15 cellular contexts compared by ENCODE assay signal in genomic region chr4:41573458-41574129, GRCh38. TPM values are rescaled to one million over a fixed set of nuclear protein-coding genes. Genes with fewer than 3 reads are reported as not detected.
DNase-seq lines count a peak whose midpoint lies in the region; ATAC-seq and TF ChIP-seq lines count a peak whose summit lies in the region.
"Had no signal": no experiment of that assay in that cellular context is flagged by ENCODE, and none has a peak within 500 bp of the region (broad histone marks: within the 10 kb centered on the region; RNA-seq: fewer than 3 reads in every experiment).

No MANE protein-coding gene starts in this region.

- H3K4me1 ChIP-seq in skeletal muscle satellite cell (ENCODE audit: control insufficient read depth, insufficient read depth, low read length) = peaks cover 38% of the 10 kb centered on the region

- H3K4me3 ChIP-seq in fibroblast of mammary gland (ENCODE audit: control insufficient read depth, low read depth, low read length) (no peak overlapping the region), skeletal muscle satellite cell (ENCODE audit: low read length) (no peak overlapping the region)
- H3K4me3 ChIP-seq: ovary had no signal

- no peak for ATAC-seq in GM18511 (IDR thresholded peaks at IDR 0.05; ENCODE audit: unreplicated experiment)
- ATAC-seq: activated naive CD4-positive, alpha-beta T cell treated with anti-CD3 and anti-CD28 coated beads, Interleukin-2, amount 50 U/mL, for 72 hours had no signal

- no peaks in the 10 kb centered on the region for H3K36me3 ChIP-seq in skeletal muscle satellite cell (ENCODE audit: insufficient read depth, low read length)
- H3K36me3 ChIP-seq: ovary had no signal

- H3K9me3 ChIP-seq in skeletal muscle satellite cell (replicated peaks; ENCODE audit: low read length) = no peaks in the 10 kb centered on the region
- H3K9me3 ChIP-seq: ovary had no signal

- no peaks in the 10 kb centered on the region for H3K27me3 ChIP-seq in skeletal muscle satellite cell (ENCODE audit: control insufficient read depth, insufficient read depth, low read length)
- H3K27me3 ChIP-seq: ovary had no signal

- H3K4me2 ChIP-seq in skeletal muscle satellite cell (ENCODE audit: low read length) = peak overlapping the region; percentile 27

- peak overlapping the region; percentile 51 for H3K9ac ChIP-seq in skeletal muscle satellite cell (ENCODE audit: low read depth, low read length)

- DNase-seq in HCEC 1CT (peak; percentile 69), NCI-H524 (lab: John Stamatoyannopoulos, UW) (peak; percentile 77 to 91), fibroblast of mammary gland (ENCODE audit: low read depth) (peak; percentile 5), NCI-H2227 (lab: John Stamatoyannopoulos, UW; ENCODE audit: unreplicated experiment) (no peak), kidney tubule cell (ENCODE audit: low spot score) (no peak), MV-4-11 (lab: John Stamatoyannopoulos, UW) (no peak)
- DNase-seq: activated CD4-positive, alpha-beta T cell treated with anti-CD3 and anti-CD28 coated beads for 48 hours; activated T-cell treated with anti-CD3 and anti-CD28 coated beads for 4 hours; CD4-positive, alpha-beta memory T cell; NCI-H2081 treated with DMSO at 0.1 percent for 48 hours; NK-92 treated with Interleukin-12 subunit alpha and Interleukin-12 subunit beta, amount 100 ng/mL, for 24 hours; ovary had no signal

- TF ChIP-seq CTCF in fibroblast of mammary gland (conservative IDR thresholded peaks at IDR 0.05; ENCODE audit: control insufficient read depth, insufficient read depth, low read depth, low read length) = no peak

RNA-seq across cellular contexts. Expression of gene LIMCH1, which starts 35.6 kb away (rescaled TPM):
- total RNA-seq in skeletal muscle satellite cell (2012; rRNA removed) = 1.5 and 4.4 TPM in 2 replicates
- total RNA-seq: activated naive CD4-positive, alpha-beta T cell treated with anti-CD3 and anti-CD28 coated beads, Interleukin-2, amount 50 U/mL, for 72 hours; CD4-positive, alpha-beta memory T cell had no signal

Comparison
In these comparisons a context has a peak if more than half of its experiments do, and no peak if none do; other contexts are left out.
1. DNase-seq: peak in HCEC 1CT (single experiment), NCI-H524 (2 of 2) and fibroblast of mammary gland (single experiment); none in NCI-H2227 (single experiment), kidney tubule cell (single experiment) and MV-4-11 (single experiment).